In the genomic region with DNA sequence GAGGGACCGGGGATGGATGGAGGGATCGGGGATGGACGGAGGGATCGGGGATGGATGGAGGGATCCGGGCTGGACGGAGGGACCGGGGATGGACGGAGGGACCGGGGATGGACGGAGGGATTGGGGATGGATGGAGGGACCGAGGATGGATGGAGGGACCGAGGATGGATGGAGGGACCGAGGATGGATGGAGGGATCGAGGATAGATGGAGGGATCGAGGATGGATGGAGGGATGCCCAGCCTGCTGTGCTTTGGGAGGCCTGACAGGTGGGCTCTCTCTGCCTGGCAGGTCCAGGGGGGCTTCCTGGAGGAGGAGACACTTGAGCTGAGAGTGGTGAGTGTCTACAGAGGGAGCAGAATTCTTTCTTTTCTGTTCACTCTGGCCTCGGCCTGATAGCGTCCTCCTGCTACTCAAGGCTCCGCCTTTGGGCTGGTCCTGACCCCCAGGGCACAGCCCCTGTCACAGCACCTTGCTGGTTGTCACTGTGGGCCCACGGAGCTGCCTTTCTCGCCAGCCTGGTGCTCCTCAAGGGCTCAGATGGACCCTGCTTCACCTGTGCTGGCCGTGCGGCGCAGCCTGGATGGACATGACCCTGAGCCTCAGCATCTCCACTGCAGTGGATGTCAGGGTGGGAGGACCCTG, we compare ENCODE assay signal across 17 cellular contexts. TPM values are rescaled to one million over a fixed set of nuclear protein-coding genes. Genes with fewer than 3 reads are reported as not detected.
DNase-seq lines count a peak whose midpoint lies in the region; ATAC-seq, FAIRE-seq and TF ChIP-seq lines count a peak whose summit lies in the region.
"Had no signal": no experiment of that assay in that cellular context is flagged by ENCODE, and none has a peak within 500 bp of the region (broad histone marks: within the 10 kb centered on the region; RNA-seq: fewer than 3 reads in every experiment).

No MANE protein-coding gene starts in this region.

- ATAC-seq in Right ventricle myocardium superior (ENCODE audit: poor library complexity) (no peak), Right ventricle myocardium inferior (no peak), GM21723 (IDR thresholded peaks at IDR 0.05; ENCODE audit: unreplicated experiment) (no peak)

- H3K4me3 Mint-ChIP-seq in endodermal cell, result no peak overlapping the region
- H3K4me3 Mint-ChIP-seq: B cell; CD4-positive, alpha-beta T cell had no signal

- H3K27ac Mint-ChIP-seq in endodermal cell, result no peak overlapping the region
- H3K27ac Mint-ChIP-seq: B cell; CD4-positive, alpha-beta T cell had no signal

- no peak for FAIRE-seq in kidney (lab: Jason Lieb, UNC)

- no peaks in the 10 kb centered on the region for H3K4me1 ChIP-seq in duodenal mucosa (ENCODE audit: control insufficient read depth in 1 of 2, insufficient read depth in 2 of 2, low read length in 2 of 2)
- no peaks in the 10 kb centered on the region for H3K4me1 ChIP-seq in kidney (ENCODE audit: control insufficient read depth in 1 of 2, insufficient read depth in 1 of 2, low read depth in 1 of 2, low read length in 2 of 2)
- H3K4me1 ChIP-seq in tibial artery, result no peaks in the 10 kb centered on the region
- H3K4me1 ChIP-seq in endodermal cell (ENCODE audit: control insufficient read depth, insufficient read depth, low read length), result no peaks in the 10 kb centered on the region
- H3K4me1 ChIP-seq: HAP-1 had no signal

- H3K9me3 Mint-ChIP-seq in endodermal cell, result peaks cover under 1% of the 10 kb centered on the region
- H3K9me3 Mint-ChIP-seq: CD4-positive, alpha-beta T cell had no signal

- TF ChIP-seq CTCF in kidney (IDR thresholded peaks at IDR 0.05; ENCODE audit: borderline replicate concordance, extremely low read depth, insufficient read depth) (no peak), tibial artery (IDR thresholded peaks at IDR 0.05) (no peak), endodermal cell (conservative IDR thresholded peaks at IDR 0.05) (no peak)

- WGBS in endodermal cell (ENCODE audit: insufficient coverage in 1 of 2, insufficient read length in 1 of 2), 2 experiments, result 90 to 93% methylated on average over 7 to 23 of the region's 23 CpGs

- peaks cover 3% of the 10 kb centered on the region for H3K4me1 Mint-ChIP-seq in endodermal cell
- H3K4me1 Mint-ChIP-seq: B cell had no signal

- H3K9me3 ChIP-seq in duodenal mucosa (ENCODE audit: control insufficient read depth in 1 of 2, low read length in 2 of 2) (no peaks in the 10 kb centered on the region), kidney (ENCODE audit: control insufficient read depth in 1 of 2, low read length in 2 of 2) (no peaks in the 10 kb centered on the region), tibial artery (peaks cover 0 to 2% (median 0%) of the 10 kb centered on the region in 3 donors), endodermal cell (ENCODE audit: control insufficient read depth, low read length) (no peaks in the 10 kb centered on the region)
- H3K9me3 ChIP-seq: HAP-1, MG63 had no signal

- no peaks in the 10 kb centered on the region for H3K27me3 Mint-ChIP-seq in endodermal cell (ENCODE audit: insufficient read depth)
- H3K27me3 Mint-ChIP-seq: B cell had no signal

- no peaks in the 10 kb centered on the region for H3K36me3 ChIP-seq in duodenal mucosa (ENCODE audit: control insufficient read depth in 1 of 2, insufficient read depth in 2 of 2, low read length in 2 of 2)
- no peaks in the 10 kb centered on the region for H3K36me3 ChIP-seq in kidney (ENCODE audit: control insufficient read depth in 1 of 2, insufficient read depth in 2 of 2, low read length in 2 of 2)
- no peaks in the 10 kb centered on the region for H3K36me3 ChIP-seq in tibial artery
- H3K36me3 ChIP-seq in endodermal cell (ENCODE audit: control insufficient read depth, insufficient read depth, low read length), result no peaks in the 10 kb centered on the region
- H3K36me3 ChIP-seq: HAP-1, MG63 had no signal

- intact Hi-C loops in Right ventricle myocardium superior (cut with DNase I) (no loop called here), Right ventricle myocardium inferior (cut with DNase I) (no loop called here), kidney (cut with DNase I) (no loop called here), tibial artery (cut with DNase I; ENCODE audit: low total_unique reads) (no loop called here)

- H3K36me3 Mint-ChIP-seq in endodermal cell (ENCODE audit: low read depth), result no peaks in the 10 kb centered on the region

- H3K4me3 ChIP-seq in duodenal mucosa (ENCODE audit: low read depth in 1 of 2, low read length in 2 of 2), result no peak overlapping the region
- H3K4me3 ChIP-seq in kidney (ENCODE audit: low read length in 2 of 2), result no peak overlapping the region
- H3K4me3 ChIP-seq in tibial artery, result no peak overlapping the region
- H3K4me3 ChIP-seq in endodermal cell (ENCODE audit: low read length), result no peak overlapping the region
- H3K4me3 ChIP-seq: HAP-1, MG63 had no signal

- H3K9ac ChIP-seq in duodenal mucosa (ENCODE audit: low read depth in 1 of 2, low read length in 2 of 2), result no peak overlapping the region
- H3K9ac ChIP-seq in kidney (ENCODE audit: low read length in 2 of 2), result no peak overlapping the region
- H3K9ac ChIP-seq in endodermal cell (ENCODE audit: extremely low read depth, low read length, poor library complexity, severe bottlenecking), result no peak overlapping the region

- H3K27me3 ChIP-seq in duodenal mucosa (ENCODE audit: control insufficient read depth in 1 of 2, insufficient read depth in 2 of 2, low read length in 2 of 2) (no peaks in the 10 kb centered on the region), tibial artery (peaks cover 0 to 19% of the 10 kb centered on the region in 2 donors), endodermal cell (ENCODE audit: control insufficient read depth, insufficient read depth, low read length, poor library complexity, severe bottlenecking) (no peaks in the 10 kb centered on the region)
- H3K27me3 ChIP-seq: MG63 had no signal

- DNase-seq in Right ventricle myocardium superior, result peak; percentile 28
- DNase-seq in Right ventricle myocardium inferior (ENCODE audit: missing footprints), result no peak
- peak; percentile 45 for DNase-seq in kidney
- DNase-seq in tibial artery, result peak; percentile 5 to 57
- DNase-seq in endodermal cell, result no peak
- DNase-seq: Calu3, Karpas-422, MG63, NCI-H1105, NCI-H1694, NCI-H510A treated with DMSO at 0.1 percent for 48 hours, NCI-H82 had no signal

- H3K27ac ChIP-seq in duodenal mucosa (ENCODE audit: low read depth, low read length), result peak overlapping the region; percentile 20
- H3K27ac ChIP-seq in kidney (ENCODE audit: low read depth in 2 of 2, low read length in 2 of 2), result no peak overlapping the region
- no peak overlapping the region for H3K27ac ChIP-seq in tibial artery
- no peak overlapping the region for H3K27ac ChIP-seq in endodermal cell (ENCODE audit: low read depth, low read length)

RNA-seq across cellular contexts. Expression of gene RNF130, which starts 42.2 kb away (rescaled TPM):
- total RNA-seq in Right ventricle myocardium superior, result 49.8 TPM
- 51.2 TPM for total RNA-seq in Right ventricle myocardium inferior
- total RNA-seq in kidney, result 73.9 TPM
- polyA plus RNA-seq in kidney (ENCODE audit: insufficient read depth, low read depth, low replicate concordance), result 88.1 TPM
- total RNA-seq in endodermal cell, result 10 to 100 TPM; 64.7 to 74.4 TPM
- 120 TPM for polyA plus RNA-seq in endodermal cell (2013, experiment 1 of 2)
- 106 TPM for polyA plus RNA-seq in endodermal cell (2013, experiment 2 of 2)

Comparison
In these comparisons a context has a peak if more than half of its experiments do, and no peak if none do; other contexts are left out.
1. DNase-seq: peak in Right ventricle myocardium superior (single experiment), kidney (single experiment) and tibial artery (2 of 2); none in Right ventricle myocardium inferior (single experiment) and endodermal cell (single experiment).